In genomic region chr11:77026743-77027142, GRCh38 we compare ENCODE assay signal across 18 cellular contexts. TPM values are rescaled to one million over a fixed set of nuclear protein-coding genes. Genes with fewer than 3 reads are reported as not detected.
DNase-seq lines count a peak whose midpoint lies in the region; ATAC-seq and TF ChIP-seq lines count a peak whose summit lies in the region.
"Had no signal": no experiment of that assay in that cellular context is flagged by ENCODE, and none has a peak within 500 bp of the region (broad histone marks: within the 10 kb centered on the region; RNA-seq: fewer than 3 reads in every experiment).

No MANE protein-coding gene starts in this region.

- H3K9me3 ChIP-seq in esophagus muscularis mucosa, result no peaks in the 10 kb centered on the region
- H3K9me3 ChIP-seq: HAP-1 had no signal

- DNase-seq in left ventricle myocardium superior (no peak), cardiac septum (ENCODE audit: low spot score) (no peak), NCI-H2171 treated with DMSO at 0.1 percent for 48 hours (lab: John Stamatoyannopoulos, UW) (peak; percentile 69), esophagus muscularis mucosa (ENCODE audit: extremely low spot score) (peak; percentile 34), NOMO-1 treated with dmso at 0.1 percent for 144 hours (lab: John Stamatoyannopoulos, UW; ENCODE audit: unreplicated experiment) (no peak), SW480 (ENCODE audit: low spot score) (no peak)
- no peak for DNase-seq in activated T-cell treated with anti-CD3 and anti-CD28 coated beads, Interleukin-2, amount 50 U/mL, for 48 hours
- DNase-seq: COR-L47, NCI-H187 treated with DMSO at 0.1 percent for 48 hours, NCI-H226, NCI-H526 treated with DMSO at 0.1 percent for 48 hours, SW 1271 had no signal

- TF ChIP-seq CTCF in esophagus muscularis mucosa (IDR thresholded peaks at IDR 0.05), result no peak

- H3K27ac ChIP-seq in esophagus muscularis mucosa (replicated peaks in 1 of 4), result no peak overlapping the region
- H3K27ac ChIP-seq: KMS-11, PC-9 had no signal

- no peak for TF ChIP-seq POLR2A in esophagus muscularis mucosa (IDR thresholded peaks at IDR 0.05; ENCODE audit: low read depth)

- no peaks in the 10 kb centered on the region for H3K4me1 ChIP-seq in esophagus muscularis mucosa

- no peak overlapping the region for H3K4me3 ChIP-seq in esophagus muscularis mucosa
- H3K4me3 ChIP-seq: HAP-1, PC-9 had no signal

- WGBS in esophagus muscularis mucosa, result 82% methylated on average over 2 of the region's 2 CpGs

- H3K27me3 ChIP-seq in esophagus muscularis mucosa, result peaks cover 0 to 27% (median 8%) of the 10 kb centered on the region in 4 donors

- peaks cover 0 to 8% (median 2%) of the 10 kb centered on the region in 4 donors for H3K36me3 ChIP-seq in esophagus muscularis mucosa
- H3K36me3 ChIP-seq: HAP-1 had no signal

- intact Hi-C loops in left ventricle myocardium superior (cut with micrococcal nuclease), result no loop called here
- intact Hi-C loops in cardiac septum (cut with DNase I), result no loop called here
- intact Hi-C loops in esophagus muscularis mucosa (cut with DNase I), result no loop called here

- no peak for TF ChIP-seq EP300 in esophagus muscularis mucosa (IDR thresholded peaks at IDR 0.05)

- peak; percentile 94 for ATAC-seq in left ventricle myocardium superior

RNA-seq across cellular contexts. Expression of gene B3GNT6, which starts 7.5 kb away (rescaled TPM):
- total RNA-seq in left ventricle myocardium superior, result not detected
- total RNA-seq in cardiac septum, result not detected
- total RNA-seq in esophagus muscularis mucosa, result under 1 TPM in 1 of 4 donors, not detected in 3; 0.17 TPM
- total RNA-seq: G401, M059J, PC-9, SK-MEL-5 had no signal

RNA-seq across cellular contexts. Expression of gene CAPN5, which starts 40.0 kb away (rescaled TPM):
- total RNA-seq in left ventricle myocardium superior, result 2.5 TPM
- total RNA-seq in cardiac septum, result 4.0 TPM
- 10 to 100 TPM in 1 of 4 donors, 1 to 10 TPM in 3; 4.0 to 11.3 (median 6.0) TPM for total RNA-seq in esophagus muscularis mucosa

Comparison
In these comparisons a context has a peak if more than half of its experiments do, and no peak if none do; other contexts are left out.
1. DNase-seq: peak in NCI-H2171 treated with DMSO at 0.1 percent for 48 hours (single experiment) and esophagus muscularis mucosa (single experiment); none in left ventricle myocardium superior (single experiment), cardiac septum (single experiment), NOMO-1 treated with dmso at 0.1 percent for 144 hours (single experiment), SW480 (single experiment) and activated T-cell treated with anti-CD3 and anti-CD28 coated beads, Interleukin-2, amount 50 U/mL, for 48 hours (0 of 2).